ENCODE assay signal across 19 cellular contexts in genomic region chr3:12817341-12817705, GRCh38. TPM values are rescaled to one million over a fixed set of nuclear protein-coding genes. Genes with fewer than 3 reads are reported as not detected.
DNase-seq lines count a peak whose midpoint lies in the region; ATAC-seq and TF ChIP-seq lines count a peak whose summit lies in the region.
"Had no signal": no experiment of that assay in that cellular context is flagged by ENCODE, and none has a peak within 500 bp of the region (broad histone marks: within the 10 kb centered on the region; RNA-seq: fewer than 3 reads in every experiment).

No MANE protein-coding gene starts in this region.

- H4K20me1 ChIP-seq in Karpas-422 (ENCODE audit: insufficient read depth, low read depth, low read length), result no peaks in the 10 kb centered on the region

- H3K9me3 ChIP-seq in right atrium auricular region, result no peaks in the 10 kb centered on the region
- H3K9me3 ChIP-seq in Karpas-422 (ENCODE audit: low read length), result no peaks in the 10 kb centered on the region
- no peaks in the 10 kb centered on the region for H3K9me3 ChIP-seq in left ventricle myocardium inferior (replicated peaks)
- no peaks in the 10 kb centered on the region for H3K9me3 ChIP-seq in gastrocnemius medialis
- H3K9me3 ChIP-seq: Caco-2 had no signal

- H3K27me3 ChIP-seq in right atrium auricular region, result no peaks in the 10 kb centered on the region
- no peaks in the 10 kb centered on the region for H3K27me3 ChIP-seq in Karpas-422 (ENCODE audit: low read length)
- H3K27me3 ChIP-seq in left ventricle myocardium inferior (ENCODE audit: low read depth), result no peaks in the 10 kb centered on the region
- H3K27me3 ChIP-seq in gastrocnemius medialis, result no peaks in the 10 kb centered on the region

- H3K4me1 ChIP-seq in right atrium auricular region (peaks cover 0 to 13% of the 10 kb centered on the region in 2 donors), Karpas-422 (ENCODE audit: low read length) (peaks cover 24% of the 10 kb centered on the region), left ventricle myocardium inferior (peaks cover 18% of the 10 kb centered on the region), gastrocnemius medialis (peaks cover 10 to 17% of the 10 kb centered on the region in 2 donors)
- H3K4me1 ChIP-seq: Caco-2 had no signal

- H3K4me2 ChIP-seq in Karpas-422 (ENCODE audit: low read depth, low read length, poor library complexity, severe bottlenecking), result no peak overlapping the region

- in situ Hi-C loops in gastrocnemius medialis (cut with MboI; ENCODE audit: low sequenced_read_pairs in 4 of 4), result no loop called here

- no peak for TF ChIP-seq POLR2A in gastrocnemius medialis (IDR thresholded peaks at IDR 0.05)

- H3K79me2 ChIP-seq in Karpas-422 (ENCODE audit: low read length), result no peaks in the 10 kb centered on the region

- intact Hi-C loops in Right ventricle myocardium superior (cut with DNase I), result no loop called here
- intact Hi-C loops in left ventricle myocardium inferior (cut with micrococcal nuclease), result no loop called here
- intact Hi-C loops in gastrocnemius medialis (cut with DNase I; ENCODE audit: low total_unique reads), result no loop called here

- ATAC-seq in Right ventricle myocardium superior (ENCODE audit: poor library complexity) (peak; percentile 38), gastrocnemius medialis (peak in 1 of 2 donors; percentile 3), GM21529 (IDR thresholded peaks at IDR 0.05; ENCODE audit: unreplicated experiment) (no peak), HG02884 (IDR thresholded peaks at IDR 0.05; ENCODE audit: unreplicated experiment) (no peak)
- ATAC-seq: PC-3 had no signal

- H3K9ac ChIP-seq in Karpas-422 (ENCODE audit: low read length), result no peak overlapping the region

- DNase-seq in Right ventricle myocardium superior (no peak), right atrium auricular region (ENCODE audit: low spot score) (no peak), Karpas-422 (no peak), left ventricle myocardium inferior (peak; percentile 35), gastrocnemius medialis (no peak), NCI-H69 (lab: John Stamatoyannopoulos, UW) (no peak)
- DNase-seq: Caco-2; CD4-positive, CD25-positive, alpha-beta regulatory T cell; DMS53; H7; NCI-H1930; NCI-H510A; NCI-H82; PC-3 had no signal

- TF ChIP-seq CTCF in right atrium auricular region (IDR thresholded peaks at IDR 0.05) (no peak), left ventricle myocardium inferior (IDR thresholded peaks at IDR 0.05; ENCODE audit: borderline replicate concordance) (no peak), gastrocnemius medialis (IDR thresholded peaks at IDR 0.05 in 4 of 5, conservative IDR thresholded peaks at IDR 0.05 in 1 of 5) (no peak)

- H3K4me3 ChIP-seq in right atrium auricular region (no peak overlapping the region), Karpas-422 (ENCODE audit: low read length) (no peak overlapping the region), left ventricle myocardium inferior (no peak overlapping the region), gastrocnemius medialis (no peak overlapping the region)

- H3K27ac ChIP-seq in right atrium auricular region (no peak overlapping the region), Karpas-422 (ENCODE audit: low read length) (0 out of 2 replicates have a peak overlapping the region, but pooled peaks have one; percentile 84), left ventricle myocardium inferior (replicated peaks) (peak overlapping the region; percentile 60), gastrocnemius medialis (peak overlapping the region in 3 of 4 donors; percentile 20 to 74 (median 60))
- H3K27ac ChIP-seq: RWPE1 had no signal

- H2AFZ ChIP-seq in Karpas-422 (ENCODE audit: low read length), result no peak overlapping the region

- no peaks in the 10 kb centered on the region for H3K9me2 ChIP-seq in Karpas-422 (replicated peaks; ENCODE audit: insufficient read depth, low read length)

- H3K36me3 ChIP-seq in right atrium auricular region, result peaks cover 80% of the 10 kb centered on the region
- peaks cover 7% of the 10 kb centered on the region; the same call in 1 of the 2 replicates for H3K36me3 ChIP-seq in Karpas-422 (ENCODE audit: insufficient read depth, low read length)
- peaks cover 78% of the 10 kb centered on the region for H3K36me3 ChIP-seq in left ventricle myocardium inferior
- H3K36me3 ChIP-seq in gastrocnemius medialis, result peaks cover 2 to 64% of the 10 kb centered on the region in 2 donors

RNA-seq across cellular contexts. Expression of gene CAND2, which starts 20.8 kb away (rescaled TPM):
- total RNA-seq in Right ventricle myocardium superior (61.6 TPM), right atrium auricular region (10 to 100 TPM; 45.2 to 77.4 TPM), left ventricle myocardium inferior (76.2 TPM), gastrocnemius medialis (100 to 1,000 TPM; 133 to 308 (median 181) TPM)
- 13.0 and 21.6 TPM in 2 replicates for total RNA-seq in Karpas-422 (2014; rRNA removed; shearing (Covaris generic); ENCODE audit: low replicate concordance)
- total RNA-seq: Caco-2 had no signal

RNA-seq across cellular contexts. Expression of gene RPL32, which starts 24.0 kb away (rescaled TPM):
- total RNA-seq in Right ventricle myocardium superior (868 TPM), right atrium auricular region (100 to 1,000 TPM; 626 to 829 TPM), left ventricle myocardium inferior (880 TPM), gastrocnemius medialis (1,000 to 10,000 TPM in 2 of 4 donors, 100 to 1,000 TPM in 2; 765 to 1,204 (median 990) TPM)
- 5,091 and 6,020 TPM in 2 replicates for total RNA-seq in Karpas-422 (2014; rRNA removed; shearing (Covaris generic); ENCODE audit: low replicate concordance)

RNA-seq across cellular contexts. Expression of gene TMEM40, which starts 58.3 kb away (rescaled TPM):
- total RNA-seq in Right ventricle myocardium superior (5.6 TPM), right atrium auricular region (1 to 10 TPM; 1.8 to 2.3 TPM), left ventricle myocardium inferior (4.5 TPM), gastrocnemius medialis (1 to 10 TPM in 1 of 4 donors, under 1 TPM in 1, not detected in 2; 0.62 to 1.2 TPM)
- 0.18 and 0.26 TPM in 2 replicates for total RNA-seq in Karpas-422 (2014; rRNA removed; shearing (Covaris generic); ENCODE audit: low replicate concordance)
- total RNA-seq: A673, H7, SK-MEL-5 had no signal

Comparison
In these comparisons a context has a peak if more than half of its experiments do, and no peak if none do; other contexts are left out.
1. H3K27ac ChIP-seq: peak in Karpas-422 (single experiment), left ventricle myocardium inferior (single experiment) and gastrocnemius medialis (3 of 4); none in right atrium auricular region (0 of 2).